In the genomic region with DNA sequence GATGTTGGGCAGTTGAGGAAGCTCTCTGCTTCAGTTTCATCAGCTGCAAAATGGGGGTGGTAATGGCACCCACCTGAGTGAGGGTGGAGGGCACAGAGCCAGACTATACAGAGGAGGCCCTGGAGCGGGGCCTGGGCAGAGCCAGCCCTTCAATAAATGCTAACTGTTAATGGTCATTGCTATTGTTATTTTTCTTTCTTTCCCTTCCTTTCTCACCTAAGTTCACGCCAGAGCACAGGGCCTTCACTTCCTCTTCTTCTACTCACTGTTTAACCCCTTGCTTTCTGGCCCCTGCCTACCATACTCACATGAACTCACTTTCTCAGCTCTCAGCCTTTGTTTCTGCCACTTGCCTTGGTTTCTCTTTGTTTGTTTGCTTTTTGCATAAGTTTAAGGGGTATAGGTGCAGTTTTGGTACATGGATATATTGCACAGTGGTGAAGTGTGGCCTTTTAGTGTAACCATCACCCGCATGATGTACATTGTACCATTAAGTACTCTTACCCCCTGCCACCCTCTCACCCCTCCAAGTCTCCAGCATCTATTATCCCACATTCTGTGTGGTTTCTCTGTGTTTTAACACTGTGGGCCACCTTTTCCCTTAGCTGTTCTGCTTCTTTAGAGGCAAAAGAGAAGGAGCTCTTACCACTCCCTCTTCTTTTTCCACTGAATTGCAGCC, we compare ENCODE assay signal across 15 cellular contexts. TPM values are rescaled to one million over a fixed set of nuclear protein-coding genes. Genes with fewer than 3 reads are reported as not detected.
DNase-seq lines count a peak whose midpoint lies in the region; ATAC-seq and TF ChIP-seq lines count a peak whose summit lies in the region.
"Had no signal": no experiment of that assay in that cellular context is flagged by ENCODE, and none has a peak within 500 bp of the region (broad histone marks: within the 10 kb centered on the region; RNA-seq: fewer than 3 reads in every experiment).

No MANE protein-coding gene starts in this region.

- H3K4me1 ChIP-seq in DOHH2 (ENCODE audit: control insufficient read depth, low read length): peaks cover 9% of the 10 kb centered on the region
- H3K4me1 ChIP-seq: uterus had no signal

- H3K9me2 ChIP-seq in DOHH2 (replicated peaks; ENCODE audit: control insufficient read depth, low read length): no peaks in the 10 kb centered on the region

- no peaks in the 10 kb centered on the region for H3K9me3 Mint-ChIP-seq in activated B cell treated with CpG ODN at 0.5 μM for 24 hours
- H3K9me3 Mint-ChIP-seq: activated naive CD4-positive, alpha-beta T cell treated with anti-CD3 and anti-CD28 coated beads, Interleukin-2, amount 50 U/mL, for 72 hours had no signal

- H3K4me2 ChIP-seq in DOHH2 (ENCODE audit: low read length): peak overlapping the region; percentile 53

- no peak for TF ChIP-seq CTCF in DOHH2 (IDR thresholded peaks at IDR 0.05; ENCODE audit: low read depth, low read length, poor library complexity, severe bottlenecking)
- TF ChIP-seq CTCF in activated B cell treated with CpG ODN at 0.5 μM for 24 hours (IDR thresholded peaks at IDR 0.05): no peak

- H4K20me1 ChIP-seq in DOHH2 (ENCODE audit: control insufficient read depth, insufficient read depth, low read depth, low read length): no peaks in the 10 kb centered on the region

- no peak overlapping the region for H3K27ac Mint-ChIP-seq in activated B cell treated with CpG ODN at 0.5 μM for 24 hours
- H3K27ac Mint-ChIP-seq: activated naive CD4-positive, alpha-beta T cell treated with anti-CD3 and anti-CD28 coated beads, Interleukin-2, amount 50 U/mL, for 72 hours had no signal

- CTCF ChIA-PET in activated B cell treated with CpG ODN at 0.5 μM for 24 hours (lab: Charles Lee): interaction anchor here (1.9 kb wide), 1 partner anchor 341 kb away, joined by 4 read pairs; no protein-coding TSS in a partner anchor

- no peaks in the 10 kb centered on the region for H3K9me3 ChIP-seq in DOHH2 (ENCODE audit: control insufficient read depth, insufficient read depth, low read length)
- H3K9me3 ChIP-seq: uterus had no signal

- DNase-seq in activated B cell treated with CpG ODN at 0.5 μM for 24 hours (no peak), DMS153 (lab: John Stamatoyannopoulos, UW) (no peak), ureter (ENCODE audit: low spot score) (no peak), NCI-H2081 treated with DMSO at 0.1 percent for 48 hours (lab: John Stamatoyannopoulos, UW) (no peak)
- DNase-seq: activated CD8-positive, alpha-beta memory T cell treated with anti-CD3 and anti-CD28 coated beads for 24 hours; central memory CD4-positive, alpha-beta T cell; occipital lobe; uterus had no signal

- no peaks in the 10 kb centered on the region for H3K27me3 Mint-ChIP-seq in activated B cell treated with CpG ODN at 0.5 μM for 24 hours

- no peaks in the 10 kb centered on the region for H3K36me3 ChIP-seq in DOHH2 (ENCODE audit: control insufficient read depth, low read length)
- H3K36me3 ChIP-seq: uterus had no signal

- peaks cover 16% of the 10 kb centered on the region for H3K4me1 Mint-ChIP-seq in activated B cell treated with CpG ODN at 0.5 μM for 24 hours

- ATAC-seq in GM21381 (IDR thresholded peaks at IDR 0.05; ENCODE audit: unreplicated experiment): peak; percentile 62
- peak; percentile 61 for ATAC-seq in HG03460 (IDR thresholded peaks at IDR 0.05; ENCODE audit: unreplicated experiment)
- ATAC-seq in activated B cell treated with CpG ODN at 0.5 μM for 24 hours (ENCODE audit: low read depth): peak; percentile 75
- no peak for ATAC-seq in GM19397 (IDR thresholded peaks at IDR 0.05; ENCODE audit: unreplicated experiment)
- ATAC-seq: activated naive CD4-positive, alpha-beta T cell treated with anti-CD3 and anti-CD28 coated beads, Interleukin-2, amount 50 U/mL, for 72 hours; HCT116 had no signal

- no peaks in the 10 kb centered on the region for H3K36me3 Mint-ChIP-seq in activated B cell treated with CpG ODN at 0.5 μM for 24 hours (ENCODE audit: low read depth)
- H3K36me3 Mint-ChIP-seq: activated naive CD4-positive, alpha-beta T cell treated with anti-CD3 and anti-CD28 coated beads, Interleukin-2, amount 50 U/mL, for 72 hours had no signal

- H3K4me3 Mint-ChIP-seq in activated B cell treated with CpG ODN at 0.5 μM for 24 hours: no peak overlapping the region

- no peak overlapping the region for H3K4me3 ChIP-seq in DOHH2 (ENCODE audit: low read length)
- H3K4me3 ChIP-seq: lung, uterus had no signal

- intact Hi-C loops in activated B cell treated with CpG ODN at 0.5 μM for 24 hours (cut with micrococcal nuclease): no loop called here

- POLR2A ChIA-PET in activated B cell treated with CpG ODN at 0.5 μM for 24 hours (lab: Charles Lee): interaction anchor here (0.6 kb wide), 1 partner anchor 301 kb away, joined by 7 read pairs; no protein-coding TSS in a partner anchor

- H3K79me2 ChIP-seq in DOHH2 (ENCODE audit: control insufficient read depth, low read length): no peaks in the 10 kb centered on the region

- H3F3A ChIP-seq in DOHH2 (ENCODE audit: control insufficient read depth, insufficient read depth): 0 out of 2 replicates have a peak, but pooled peaks cover 6% of the 10 kb centered on the region

- no peaks in the 10 kb centered on the region for H3K27me3 ChIP-seq in DOHH2 (ENCODE audit: control insufficient read depth, low read length)
- H3K27me3 ChIP-seq: uterus had no signal

- H3K27ac ChIP-seq in DOHH2 (ENCODE audit: low read depth, low read length): no peak overlapping the region
- H3K27ac ChIP-seq: uterus had no signal

RNA-seq across cellular contexts. Expression of gene RREB1, which starts 7.5 kb away (rescaled TPM):
- total RNA-seq in activated B cell treated with CpG ODN at 0.5 μM for 24 hours (62.2 and 67.7 TPM in 2 replicates), ureter (74.6 TPM)
